ENCODE assay signal across 18 cellular contexts in the genomic region with DNA sequence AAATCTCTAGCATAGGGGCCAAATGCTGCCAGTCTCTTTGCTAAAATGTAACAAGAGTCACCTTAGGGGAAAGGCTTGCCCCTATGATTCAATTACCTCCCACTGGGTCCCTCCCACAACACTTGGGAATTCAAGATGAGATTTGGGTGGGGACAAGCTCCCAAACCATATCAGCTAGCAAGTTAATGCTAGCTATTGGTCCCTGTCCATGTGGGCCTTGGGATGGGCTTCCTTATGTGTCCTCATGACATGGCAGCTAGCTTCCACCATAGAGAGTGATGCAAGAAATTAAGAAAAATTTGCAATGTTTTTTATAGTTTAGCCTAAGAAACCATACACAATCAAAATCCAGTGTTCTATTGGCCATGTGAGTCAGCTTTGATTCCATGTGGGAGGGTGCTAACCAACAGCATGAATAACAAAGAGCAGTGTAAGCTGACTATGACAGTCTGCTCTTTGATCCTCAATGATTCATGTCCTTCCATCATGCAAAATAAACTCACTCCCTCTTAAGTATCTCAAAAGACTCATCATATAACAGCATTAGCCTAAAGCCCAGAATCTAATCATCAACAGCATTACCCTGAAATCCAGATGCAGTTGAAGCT. TPM values are rescaled to one million over a fixed set of nuclear protein-coding genes. Genes with fewer than 3 reads are reported as not detected.
DNase-seq lines count a peak whose midpoint lies in the region; ATAC-seq and TF ChIP-seq lines count a peak whose summit lies in the region.
"Had no signal": no experiment of that assay in that cellular context is flagged by ENCODE, and none has a peak within 500 bp of the region (broad histone marks: within the 10 kb centered on the region; RNA-seq: fewer than 3 reads in every experiment).

No MANE protein-coding gene starts in this region.

- H3K4me3 ChIP-seq in breast epithelium (no peak overlapping the region), foreskin fibroblast (ENCODE audit: low read depth in 1 of 2, low read length in 2 of 2) (no peak overlapping the region), right atrium auricular region (no peak overlapping the region)
- H3K4me3 ChIP-seq: GM23338, heart left ventricle, left lung, PC-9, smooth muscle cell had no signal

- H3K9me3 ChIP-seq in breast epithelium = peaks cover 14 to 29% of the 10 kb centered on the region in 2 donors
- peaks cover 0 to 11% of the 10 kb centered on the region in 2 donors for H3K9me3 ChIP-seq in right atrium auricular region

- no peak overlapping the region for H3K27ac Mint-ChIP-seq in MCF 10A (ENCODE audit: low read depth, unreplicated experiment)
- H3K27ac Mint-ChIP-seq in activated T-cell treated with anti-CD3 and anti-CD28 coated beads, Interleukin-2, amount 50 U/mL, for 72 hours = peak overlapping the region; percentile 78
- H3K27ac Mint-ChIP-seq in stimulated activated naive CD8-positive, alpha-beta T cell treated with anti-CD3 and anti-CD28 coated beads, Interleukin-15, amount 100 ng/mL, for 72 hours = peak overlapping the region; percentile 23 to 79
- H3K27ac Mint-ChIP-seq: activated CD8-positive, alpha-beta memory T cell treated with anti-CD3 and anti-CD28 coated beads, Interleukin-2, amount 10 ng/mL, durations not matched to agents 7 days and 5 days; B cell; GM23338 had no signal

- TF ChIP-seq POLR2A in breast epithelium (IDR thresholded peaks at IDR 0.05) = no peak

- H3K36me3 Mint-ChIP-seq in MCF 10A (ENCODE audit: insufficient read depth, unreplicated experiment) = no peaks in the 10 kb centered on the region
- peaks cover 15 to 24% of the 10 kb centered on the region in 2 donors for H3K36me3 Mint-ChIP-seq in activated T-cell treated with anti-CD3 and anti-CD28 coated beads, Interleukin-2, amount 50 U/mL, for 72 hours (ENCODE audit: insufficient read depth in 2 of 2)
- H3K36me3 Mint-ChIP-seq: activated CD8-positive, alpha-beta memory T cell treated with anti-CD3 and anti-CD28 coated beads, Interleukin-2, amount 10 ng/mL, durations not matched to agents 7 days and 5 days had no signal

- intact Hi-C loops in MCF 10A (cut with micrococcal nuclease) (no loop called here), breast epithelium (cut with DNase I; ENCODE audit: low total_unique reads) (no loop called here)

- H3K4me1 Mint-ChIP-seq in MCF 10A (ENCODE audit: insufficient read depth, unreplicated experiment) = no peaks in the 10 kb centered on the region
- peaks cover 16% of the 10 kb centered on the region for H3K4me1 Mint-ChIP-seq in activated T-cell treated with anti-CD3 and anti-CD28 coated beads, Interleukin-2, amount 50 U/mL, for 72 hours (ENCODE audit: low read depth)
- peaks cover 17% of the 10 kb centered on the region for H3K4me1 Mint-ChIP-seq in stimulated activated naive CD8-positive, alpha-beta T cell treated with anti-CD3 and anti-CD28 coated beads, Interleukin-15, amount 100 ng/mL, for 72 hours
- H3K4me1 Mint-ChIP-seq: activated CD8-positive, alpha-beta memory T cell treated with anti-CD3 and anti-CD28 coated beads, Interleukin-2, amount 10 ng/mL, durations not matched to agents 7 days and 5 days; B cell; GM23338 had no signal

- TF ChIP-seq CTCF in MCF 10A (IDR thresholded peaks at IDR 0.05; ENCODE audit: unreplicated experiment) = no peak
- TF ChIP-seq CTCF in breast epithelium (IDR thresholded peaks at IDR 0.05) = no peak
- no peak for TF ChIP-seq CTCF in foreskin fibroblast (IDR thresholded peaks at IDR 0.05; ENCODE audit: low read depth, low read length)
- TF ChIP-seq CTCF in right atrium auricular region (IDR thresholded peaks at IDR 0.05) = no peak

- CTCF ChIA-PET in MCF 10A (lab: Yijun Ruan, JAX) = interaction anchor here (0.6 to 1.2 kb wide), 3 partner anchors 11 to 105 kb away, joined by 3 to 4 read pairs (median 3); no protein-coding TSS in a partner anchor

- H3K27me3 ChIP-seq in breast epithelium (no peaks in the 10 kb centered on the region), right atrium auricular region (no peaks in the 10 kb centered on the region)
- H3K27me3 ChIP-seq: heart left ventricle, left lung had no signal

- no peaks in the 10 kb centered on the region for H3K4me1 ChIP-seq in breast epithelium
- no peaks in the 10 kb centered on the region for H3K4me1 ChIP-seq in right atrium auricular region
- H3K4me1 ChIP-seq: heart left ventricle, left lung had no signal

- H3K9me3 Mint-ChIP-seq in MCF 10A (ENCODE audit: unreplicated experiment) = peaks cover 27% of the 10 kb centered on the region
- peaks cover 14 to 24% of the 10 kb centered on the region in 2 donors for H3K9me3 Mint-ChIP-seq in activated T-cell treated with anti-CD3 and anti-CD28 coated beads, Interleukin-2, amount 50 U/mL, for 72 hours
- H3K9me3 Mint-ChIP-seq in stimulated activated naive CD8-positive, alpha-beta T cell treated with anti-CD3 and anti-CD28 coated beads, Interleukin-15, amount 100 ng/mL, for 72 hours = peaks cover 38 to 46% of the 10 kb centered on the region in 2 donors

- no peaks in the 10 kb centered on the region for H3K36me3 ChIP-seq in breast epithelium
- H3K36me3 ChIP-seq in right atrium auricular region = no peaks in the 10 kb centered on the region
- H3K36me3 ChIP-seq: heart left ventricle, left lung had no signal

- no TSS peak for BruUV-seq in MCF 10A (replicated peaks; lab: Mats Ljungman, UMichigan)

- H3K27ac ChIP-seq in breast epithelium = no peak overlapping the region
- H3K27ac ChIP-seq in right atrium auricular region = no peak overlapping the region
- H3K27ac ChIP-seq: heart left ventricle, left lung, PC-9 had no signal

- no peak overlapping the region for H3K4me3 Mint-ChIP-seq in MCF 10A (ENCODE audit: unreplicated experiment)
- no peak overlapping the region for H3K4me3 Mint-ChIP-seq in activated T-cell treated with anti-CD3 and anti-CD28 coated beads, Interleukin-2, amount 50 U/mL, for 72 hours
- no peak overlapping the region for H3K4me3 Mint-ChIP-seq in stimulated activated naive CD8-positive, alpha-beta T cell treated with anti-CD3 and anti-CD28 coated beads, Interleukin-15, amount 100 ng/mL, for 72 hours
- H3K4me3 Mint-ChIP-seq: activated CD8-positive, alpha-beta memory T cell treated with anti-CD3 and anti-CD28 coated beads, Interleukin-2, amount 10 ng/mL, durations not matched to agents 7 days and 5 days; B cell; GM23338 had no signal

- POLR2A ChIA-PET in MCF 10A (lab: Yijun Ruan, JAX) = interaction anchor here (1.0 kb wide), 1 partner anchor 9 kb away, joined by 3 read pairs; no protein-coding TSS in a partner anchor

- ATAC-seq in activated T-cell treated with anti-CD3 and anti-CD28 coated beads, Interleukin-2, amount 50 U/mL, for 72 hours (replicated peaks in 1 of 2) = peak; percentile 99
- peak; percentile 87 for ATAC-seq in stimulated activated naive CD8-positive, alpha-beta T cell treated with anti-CD3 and anti-CD28 coated beads, Interleukin-15, amount 100 ng/mL, for 72 hours
- no peak for ATAC-seq in HG02798 (IDR thresholded peaks at IDR 0.05; ENCODE audit: poor library complexity, unreplicated experiment)
- ATAC-seq: activated CD8-positive, alpha-beta memory T cell treated with anti-CD3 and anti-CD28 coated beads, Interleukin-2, amount 10 ng/mL, durations not matched to agents 7 days and 5 days; GM23338; heart left ventricle; left lung had no signal

- DNase-seq in MCF 10A (ENCODE audit: unreplicated experiment) (peak; percentile 0), breast epithelium (ENCODE audit: low spot score in 2 of 2) (no peak), foreskin fibroblast (peak; percentile 79 to 85), right atrium auricular region (ENCODE audit: low spot score) (no peak), SIG-M5 (lab: John Stamatoyannopoulos, UW) (no peak)
- DNase-seq in activated T-cell treated with anti-CD3 and anti-CD28 coated beads, Interleukin-2, amount 50 U/mL, for 72 hours = peak; percentile 9 to 30
- peak in 1 of 2 donors; percentile 16 for DNase-seq in stimulated activated naive CD8-positive, alpha-beta T cell treated with anti-CD3 and anti-CD28 coated beads, Interleukin-15, amount 100 ng/mL, for 72 hours
- DNase-seq: activated CD8-positive, alpha-beta memory T cell treated with anti-CD3 and anti-CD28 coated beads, Interleukin-2, amount 10 ng/mL, durations not matched to agents 7 days and 5 days; effector memory CD4-positive, alpha-beta T cell; heart left ventricle; MM.1S; NCI-H345; PC-9 had no signal

- H3K27me3 Mint-ChIP-seq in MCF 10A (ENCODE audit: insufficient read depth, unreplicated experiment) = no peaks in the 10 kb centered on the region
- H3K27me3 Mint-ChIP-seq in activated T-cell treated with anti-CD3 and anti-CD28 coated beads, Interleukin-2, amount 50 U/mL, for 72 hours (ENCODE audit: low read depth) = peaks cover 22% of the 10 kb centered on the region
- peaks cover 8% of the 10 kb centered on the region for H3K27me3 Mint-ChIP-seq in stimulated activated naive CD8-positive, alpha-beta T cell treated with anti-CD3 and anti-CD28 coated beads, Interleukin-15, amount 100 ng/mL, for 72 hours

RNA-seq across cellular contexts. Expression of gene ZNF365, which starts 21.7 kb away (rescaled TPM):
- total RNA-seq in MCF 10A (2022) = 1.3 and 2.9 TPM in 2 replicates
- total RNA-seq in breast epithelium = 1 to 10 TPM in 1 of 3 donors, under 1 TPM in 2; 0.16 to 1.8 (median 0.66) TPM
- total RNA-seq in activated T-cell treated with anti-CD3 and anti-CD28 coated beads, Interleukin-2, amount 50 U/mL, for 72 hours = under 1 TPM; 0.12 to 0.30 TPM
- 1 to 10 TPM; 1.1 to 3.6 TPM for total RNA-seq in right atrium auricular region
- total RNA-seq: activated CD8-positive, alpha-beta memory T cell treated with anti-CD3 and anti-CD28 coated beads, Interleukin-2, amount 10 ng/mL, durations not matched to agents 7 days and 5 days had no signal

Comparison
In these comparisons a context has a peak if more than half of its experiments do, and no peak if none do; other contexts are left out.
1. DNase-seq: peak in MCF 10A (single experiment), activated T-cell treated with anti-CD3 and anti-CD28 coated beads, Interleukin-2, amount 50 U/mL, for 72 hours (2 of 2) and foreskin fibroblast (2 of 2); none in breast epithelium (0 of 2), right atrium auricular region (single experiment) and SIG-M5 (single experiment).